ENCODE assay signal across 13 cellular contexts in genomic region chr14:86296173-86296572, GRCh38.
DNase-seq lines count a peak whose midpoint lies in the region; ATAC-seq and TF ChIP-seq lines count a peak whose summit lies in the region.
"Had no signal": no experiment of that assay in that cellular context is flagged by ENCODE, and none has a peak within 500 bp of the region (broad histone marks: within the 10 kb centered on the region; RNA-seq: fewer than 3 reads in every experiment).

No MANE protein-coding gene starts in this region.

- intact Hi-C loops in PC-3 (cut with micrococcal nuclease) (no loop called here), left cardiac atrium (cut with DNase I) (no loop called here)

- no peak for TF ChIP-seq CTCF in PC-3 (conservative IDR thresholded peaks at IDR 0.05; ENCODE audit: low read depth, low read length)

- no peaks in the 10 kb centered on the region for H3K4me1 ChIP-seq in PC-3 (ENCODE audit: insufficient read depth, low read length)

- H3K9ac ChIP-seq in PC-3 (ENCODE audit: low read length): no peak overlapping the region
- H3K9ac ChIP-seq: KMS-11 had no signal

- ATAC-seq in PC-3 (no peak), HG02884 (IDR thresholded peaks at IDR 0.05; ENCODE audit: unreplicated experiment) (no peak), left cardiac atrium (no peak), GM21381 (IDR thresholded peaks at IDR 0.05; ENCODE audit: unreplicated experiment) (no peak)
- ATAC-seq: Right ventricle myocardium inferior had no signal

- CTCF ChIA-PET in PC-3 (lab: Charles Lee): no interaction called here

- no TSS peak for BruUV-seq in PC-3 (replicated peaks; lab: Mats Ljungman, UMichigan)

- H3K4me3 ChIP-seq in PC-3 (ENCODE audit: low read length): no peak overlapping the region

- POLR2A ChIA-PET in PC-3 (lab: Charles Lee; ENCODE audit: unreplicated experiment): no interaction called here

- H3K79me2 ChIP-seq in PC-3 (ENCODE audit: low read length): no peaks in the 10 kb centered on the region

- H3K27ac ChIP-seq in PC-3 (ENCODE audit: low read length): no peak overlapping the region
- H3K27ac ChIP-seq: KMS-11 had no signal

- no peaks in the 10 kb centered on the region for H3K36me3 ChIP-seq in PC-3 (ENCODE audit: low read depth, low read length)

- no peaks in the 10 kb centered on the region for H4K20me1 ChIP-seq in PC-3 (ENCODE audit: low read length)

- H3K4me2 ChIP-seq in PC-3 (ENCODE audit: low read length): no peak overlapping the region
- H3K4me2 ChIP-seq: KMS-11 had no signal

- 0 out of 2 replicates have a peak, but pooled peaks cover 5% of the 10 kb centered on the region for H3K9me3 ChIP-seq in PC-3 (ENCODE audit: low read length)

- no peaks in the 10 kb centered on the region for H3K27me3 ChIP-seq in PC-3 (ENCODE audit: low read length)

- H3K9me2 ChIP-seq in PC-3 (replicated peaks; ENCODE audit: low read length): no peaks in the 10 kb centered on the region

- peak; percentile 97 for DNase-seq in DMS 273 (lab: John Stamatoyannopoulos, UW; ENCODE audit: unreplicated experiment)
- peak; percentile 65 for DNase-seq in NCI-H146 (lab: John Stamatoyannopoulos, UW)
- DNase-seq in PC-3: peak; percentile 54
- peak; percentile 65 for DNase-seq in kidney tubule cell (ENCODE audit: low spot score)
- no peak for DNase-seq in NCI-H2029 (lab: John Stamatoyannopoulos, UW)
- no peak for DNase-seq in left cardiac atrium
- DNase-seq: activated naive CD4-positive, alpha-beta T cell treated with Interleukin-2 at 50 U/mL for 16 hours; effector CD8-positive, alpha-beta T cell; small intestine had no signal

- no peaks in the 10 kb centered on the region for H3F3A ChIP-seq in PC-3 (ENCODE audit: low read length, unreplicated experiment)

- H2AFZ ChIP-seq in PC-3 (ENCODE audit: low read length): no peak overlapping the region

Comparison
In these comparisons a context has a peak if more than half of its experiments do, and no peak if none do; other contexts are left out.
1. DNase-seq: peak in DMS 273 (single experiment), NCI-H146 (single experiment), PC-3 (single experiment) and kidney tubule cell (single experiment); none in NCI-H2029 (single experiment) and left cardiac atrium (single experiment).